ENCODE assay signal across 1 cellular context in the genomic region with DNA sequence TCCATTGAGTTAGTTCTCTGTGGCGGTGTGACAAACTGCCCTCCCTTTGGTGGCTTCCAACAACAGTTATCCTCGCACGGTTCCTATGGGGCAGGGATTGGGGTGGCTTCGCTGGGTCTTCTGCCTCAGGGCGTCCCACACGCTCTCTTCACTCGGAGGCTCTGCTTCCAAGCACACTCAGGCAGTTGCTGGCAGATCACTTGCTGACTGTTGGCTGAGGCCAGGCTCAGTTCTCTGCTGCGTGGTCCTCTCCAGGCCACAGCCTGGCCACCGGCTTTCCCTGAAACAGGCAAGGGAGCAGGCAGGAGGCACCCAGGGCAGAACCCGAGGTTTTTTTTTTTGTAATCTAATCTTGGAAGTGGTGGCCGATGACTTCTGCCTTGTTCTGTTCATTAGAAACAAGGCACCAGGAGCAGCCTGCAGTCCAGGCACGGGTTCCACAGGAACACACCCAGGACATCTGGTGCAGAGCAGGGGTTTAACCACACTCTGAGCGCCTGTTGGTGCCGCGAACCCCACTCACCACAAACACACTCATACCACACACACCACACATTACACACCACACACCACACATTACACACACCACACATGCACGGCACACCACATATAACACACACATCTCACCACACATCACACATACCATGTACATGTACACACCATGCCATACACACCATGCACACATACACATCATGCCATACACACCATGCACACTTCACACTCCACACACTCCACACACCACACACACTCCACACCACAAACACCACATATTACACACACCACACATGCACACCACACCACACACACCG.
TF ChIP-seq lines count a peak whose summit lies in the region.

No MANE protein-coding gene starts in this region.

TF ChIP-seq in H1, 55 proteins besides CTCF, POLR2A, EP300 and RAD21:
- TF ChIP-seq POU5F1 (IDR thresholded peaks at IDR 0.05; ENCODE audit: low read depth, low read length): no peak
- TF ChIP-seq NRF1 (IDR thresholded peaks at IDR 0.05; ENCODE audit: low read depth, low read length): no peak
- no peak for TF ChIP-seq POLR2AphosphoS5 (IDR thresholded peaks at IDR 0.05; ENCODE audit: low read depth, low read length)
- no peak for TF ChIP-seq BCL11A (IDR thresholded peaks at IDR 0.05; ENCODE audit: low read depth in 2 of 2, low read length in 2 of 2)
- no peak for TF ChIP-seq SIRT6 (IDR thresholded peaks at IDR 0.05; ENCODE audit: low read length)
- no peak for TF ChIP-seq TAF7 (optimal IDR thresholded peaks at IDR 0.05; ENCODE audit: borderline replicate concordance, low read depth, low read length)
- no peak for TF ChIP-seq EZH2 (IDR thresholded peaks at IDR 0.05; ENCODE audit: low read depth, low read length, severe bottlenecking)
- no peak for TF ChIP-seq TCF12 (IDR thresholded peaks at IDR 0.05; ENCODE audit: low read depth, low read length)
- no peak for TF ChIP-seq CHD2 (IDR thresholded peaks at IDR 0.05; ENCODE audit: low read length)
- no peak for TF ChIP-seq TBP (IDR thresholded peaks at IDR 0.05; ENCODE audit: low read depth, low read length)
- no peak for TF ChIP-seq BRCA1 (IDR thresholded peaks at IDR 0.05; ENCODE audit: low read depth, low read length)
- TF ChIP-seq PHF8 (conservative IDR thresholded peaks at IDR 0.05; ENCODE audit: low read depth, low read length): no peak
- TF ChIP-seq KDM4A (IDR thresholded peaks at IDR 0.05; ENCODE audit: low read depth, low read length, severe bottlenecking): no peak
- TF ChIP-seq CTBP2 (IDR thresholded peaks at IDR 0.05; ENCODE audit: borderline replicate concordance, insufficient read depth, insufficient read length, low read length): no peak
- TF ChIP-seq CHD1 (IDR thresholded peaks at IDR 0.05; ENCODE audit: low read depth, low read length): no peak
- TF ChIP-seq CBX8 (IDR thresholded peaks at IDR 0.05; ENCODE audit: borderline replicate concordance, low read depth, low read length): no peak
